11 cellular contexts compared by ENCODE assay signal in genomic region chr6:37136821-37137200, GRCh38. TPM values are rescaled to one million over a fixed set of nuclear protein-coding genes. Genes with fewer than 3 reads are reported as not detected.
DNase-seq lines count a peak whose midpoint lies in the region; ATAC-seq and TF ChIP-seq lines count a peak whose summit lies in the region.
"Had no signal": no experiment of that assay in that cellular context is flagged by ENCODE, and none has a peak within 500 bp of the region (broad histone marks: within the 10 kb centered on the region; RNA-seq: fewer than 3 reads in every experiment).

No MANE protein-coding gene starts in this region.

- ATAC-seq in GM21381 (IDR thresholded peaks at IDR 0.05; ENCODE audit: unreplicated experiment), result peak; percentile 16
- ATAC-seq in GM21515 (IDR thresholded peaks at IDR 0.05; ENCODE audit: unreplicated experiment), result no peak

- peaks cover 47% of the 10 kb centered on the region for H3K4me1 ChIP-seq in SJCRH30
- peaks cover 27 to 28% of the 10 kb centered on the region in 2 experiments for H3K4me1 ChIP-seq in trophoblast cell (ENCODE audit: control insufficient read depth in 1 of 2, insufficient read depth in 2 of 2, low read length in 2 of 2)

- no peak overlapping the region for H3K9ac ChIP-seq in trophoblast cell (ENCODE audit: low read length)

- no peak overlapping the region for H4K8ac ChIP-seq in trophoblast cell (ENCODE audit: low read depth, low read length)

- WGBS in trophoblast cell (ENCODE audit: extremely low coverage, insufficient coverage, insufficient read length), result no CpG with 5 or more reads among the region's 7 CpGs

- no peak overlapping the region for H3K18ac ChIP-seq in trophoblast cell (ENCODE audit: low read length)

- no peaks in the 10 kb centered on the region for H3K36me3 ChIP-seq in SJCRH30
- H3K36me3 ChIP-seq in trophoblast cell (ENCODE audit: control insufficient read depth in 1 of 2, insufficient read depth in 2 of 2, low read length in 2 of 2), result no peaks in the 10 kb centered on the region
- H3K36me3 ChIP-seq: ovary, WERI-Rb-1 had no signal

- H4K91ac ChIP-seq in trophoblast cell (ENCODE audit: low read depth, low read length), result peak overlapping the region; percentile 5

- no peaks in the 10 kb centered on the region for H3K9me3 ChIP-seq in SJCRH30 (replicated peaks)
- no peaks in the 10 kb centered on the region for H3K9me3 ChIP-seq in trophoblast cell (ENCODE audit: insufficient read depth, low read depth, low read length)
- H3K9me3 ChIP-seq: ovary had no signal

- H3K4me3 ChIP-seq in SJCRH30, result peak overlapping the region; percentile 53
- peak overlapping the region; percentile 52 for H3K4me3 ChIP-seq in fibroblast of pulmonary artery (replicated peaks; ENCODE audit: low read depth, low read length)
- H3K4me3 ChIP-seq in trophoblast cell (ENCODE audit: low read depth, low read length), result no peak overlapping the region
- H3K4me3 ChIP-seq: ovary had no signal

- H3K4me2 ChIP-seq in trophoblast cell (ENCODE audit: low read length), result peak overlapping the region; percentile 51

- no peaks in the 10 kb centered on the region for H3K27me3 ChIP-seq in SJCRH30
- no peaks in the 10 kb centered on the region for H3K27me3 ChIP-seq in trophoblast cell (ENCODE audit: insufficient read depth, low read length)
- H3K27me3 ChIP-seq: ovary had no signal

- no peak overlapping the region for H4K12ac ChIP-seq in trophoblast cell (ENCODE audit: low read depth, low read length)

- no peak for TF ChIP-seq CTCF in fibroblast of pulmonary artery (IDR thresholded peaks at IDR 0.05; ENCODE audit: low read length, missing control alignments)

- no peak overlapping the region for H2AFZ ChIP-seq in trophoblast cell (ENCODE audit: insufficient read depth, low read length, poor library complexity)

- H3K27ac ChIP-seq in SJCRH30 (peak overlapping the region; percentile 97), trophoblast cell (ENCODE audit: low read depth, low read length) (peak overlapping the region; percentile 88)
- H3K27ac ChIP-seq: WERI-Rb-1 had no signal

- H3K4ac ChIP-seq in trophoblast cell (ENCODE audit: low read depth, low read length), result no peak overlapping the region

- H3K79me1 ChIP-seq in trophoblast cell (ENCODE audit: low read length), result peaks cover 25% of the 10 kb centered on the region

- H3K14ac ChIP-seq in trophoblast cell (ENCODE audit: low read length), result no peak overlapping the region

- peak overlapping the region; percentile 55 for H2BK5ac ChIP-seq in trophoblast cell (ENCODE audit: low read depth, low read length, poor library complexity)

- H3K23ac ChIP-seq in trophoblast cell (ENCODE audit: low read length), result no peak overlapping the region

- DNase-seq in SJCRH30 (no peak), fibroblast of pulmonary artery (ENCODE audit: low read depth) (no peak), trophoblast cell (no peak), HPDE6-E6E7 (ENCODE audit: extremely low spot score) (no peak), SKM-1 (lab: John Stamatoyannopoulos, UW; ENCODE audit: unreplicated experiment) (no peak), DMS79 (lab: John Stamatoyannopoulos, UW) (no peak)
- DNase-seq: anterior cingulate cortex, WERI-Rb-1 had no signal

- no peak overlapping the region for H2AK5ac ChIP-seq in trophoblast cell (ENCODE audit: low read length)

- peak overlapping the region; percentile 80 for H2BK120ac ChIP-seq in trophoblast cell (ENCODE audit: insufficient read depth, low read length, poor library complexity)

- H2BK12ac ChIP-seq in trophoblast cell (ENCODE audit: low read length), result peak overlapping the region; percentile 1

- H3K79me2 ChIP-seq in trophoblast cell (ENCODE audit: control insufficient read depth, insufficient read depth, low read length, poor library complexity), result no peaks in the 10 kb centered on the region

RNA-seq across cellular contexts. Expression of gene PIM1, which starts 33.1 kb away (rescaled TPM):
- total RNA-seq in SJCRH30 (2014; rRNA removed; shearing (Covaris generic)), result 15.2 and 16.4 TPM in 2 replicates
- 11.8 and 13.2 TPM in 2 replicates for polyA plus RNA-seq in trophoblast cell (2013)
